Comparison of ENCODE assay signal across 37 cellular contexts in genomic region chr6:25685896-25686295, GRCh38. TPM values are rescaled to one million over a fixed set of nuclear protein-coding genes. Genes with fewer than 3 reads are reported as not detected.
"Had no signal": no experiment of that assay in that cellular context is flagged by ENCODE, and none has a peak within 500 bp of the region (broad histone marks: within the 10 kb centered on the region; RNA-seq: fewer than 3 reads in every experiment).

No MANE protein-coding gene starts in this region.

- H3K36me3 ChIP-seq: adrenal gland, ascending aorta, brain microvascular endothelial cell, breast epithelium, cardiac muscle cell had no signal

- H3K9me3 ChIP-seq: adrenal gland, ascending aorta, body of pancreas, breast epithelium had no signal

- DNase-seq: activated effector memory CD4-positive, alpha-beta T cell treated with anti-CD3 and anti-CD28 coated beads, Interleukin-2, amount 50 U/mL, for 16 hours; activated effector memory CD4-positive, alpha-beta T cell treated with Interleukin-2 at 50 U/mL for 16 hours; activated gamma-delta T cell; activated gamma-delta T cell treated with Interleukin-2 at 50 U/mL for 16 hours; activated naive CD4-positive, alpha-beta T cell; activated naive CD4-positive, alpha-beta T cell treated with anti-CD3 and anti-CD28 coated beads for 36 hours; activated naive CD4-positive, alpha-beta T cell treated with anti-CD3 and anti-CD28 coated beads, Interleukin-2, amount 10 ng/mL, durations not matched to agents 7 days and 5 days; activated naive CD4-positive, alpha-beta T cell treated with anti-CD3 and anti-CD28 coated beads, Interleukin-2, amount 50 U/mL, for 16 hours; activated naive CD4-positive, alpha-beta T cell treated with Interleukin-2 at 50 U/mL for 16 hours; activated naive CD8-positive, alpha-beta T cell treated with anti-CD3 and anti-CD28 coated beads for 36 hours; activated naive CD8-positive, alpha-beta T cell treated with anti-CD3 and anti-CD28 coated beads, Interleukin-2, amount 10 ng/mL, durations not matched to agents 7 days and 5 days; activated naive CD8-positive, alpha-beta T cell treated with anti-CD3 and anti-CD28 coated beads, Interleukin-2, amount 50 U/mL, for 24 hours; activated T-cell treated with anti-CD3 and anti-CD28 coated beads, Interleukin-2, amount 50 U/mL, for 24 hours; activated T-cell treated with anti-CD3 and anti-CD28 coated beads, Interleukin-2, amount 50 U/mL, for 4 hours; activated T-cell treated with anti-CD3 and anti-CD28 coated beads, Interleukin-2, amount 50 U/mL, for 48 hours; activated T-cell treated with anti-CD3 and anti-CD28 coated beads, Interleukin-2, amount 50 U/mL, for 72 hours; adrenal gland; amniotic stem cell; amygdala; anterior cingulate cortex; aorta; body of pancreas; brain microvascular endothelial cell; caudate nucleus; central memory CD4-positive, alpha-beta T cell; cerebellar nuclear complex had no signal

- H3K27me3 ChIP-seq: adrenal gland, ascending aorta, body of pancreas, brain microvascular endothelial cell, breast epithelium, cardiac muscle cell had no signal

- H3K4me1 ChIP-seq: adrenal gland, ascending aorta, breast epithelium had no signal

- H3K4me3 ChIP-seq: adrenal gland, ascending aorta, body of pancreas, breast epithelium, cardiac muscle cell had no signal

- ATAC-seq: activated naive CD4-positive, alpha-beta T cell treated with anti-CD3 and anti-CD28 coated beads, Interleukin-2, amount 50 U/mL, for 72 hours; activated naive CD8-positive, alpha-beta T cell treated with anti-CD3 and anti-CD28 coated beads, Interleukin-2, amount 50 U/mL, for 24 hours; activated T-cell treated with anti-CD3 and anti-CD28 coated beads, Interleukin-2, amount 50 U/mL, for 4 hours; activated T-cell treated with anti-CD3 and anti-CD28 coated beads, Interleukin-2, amount 50 U/mL, for 72 hours; activated T-helper 17 cell treated with anti-CD3 and anti-CD28 coated beads, Interleukin-2, amount 50 U/mL, for 72 hours; body of pancreas had no signal

- H3K27ac ChIP-seq: adrenal gland, ascending aorta, brain microvascular endothelial cell, breast epithelium, cardiac muscle cell had no signal

- FAIRE-seq: astrocyte, bronchial epithelial cell had no signal

RNA-seq across cellular contexts. Expression of gene SCGN, which starts 33.9 kb away (rescaled TPM):
- total RNA-seq: activated naive CD4-positive, alpha-beta T cell treated with anti-CD3 and anti-CD28 coated beads for 36 hours; activated naive CD4-positive, alpha-beta T cell treated with anti-CD3 and anti-CD28 coated beads, Interleukin-2, amount 50 U/mL, for 72 hours; activated naive CD8-positive, alpha-beta T cell treated with anti-CD3 and anti-CD28 coated beads for 36 hours; activated naive CD8-positive, alpha-beta T cell treated with anti-CD3 and anti-CD28 coated beads, Interleukin-2, amount 10 ng/mL, durations not matched to agents 7 days and 5 days; activated T-cell treated with anti-CD3 and anti-CD28 coated beads, Interleukin-2, amount 50 U/mL, for 4 hours; activated T-cell treated with anti-CD3 and anti-CD28 coated beads, Interleukin-2, amount 50 U/mL, for 72 hours; activated T-helper 1 cell treated with anti-CD3 and anti-CD28 coated beads, Interleukin-12 subunit alpha, Interleukin-12 subunit beta, Interleukin-2, Interleukin-4 antibody, amounts not matched to agents 30 ng/mL and 10 ng/mL and 1 ng/mL, durations not matched to agents 14 hours and 24 hours and 36 hours; activated T-helper 17 cell treated with anti-CD3 and anti-CD28 coated beads, Interleukin-2, amount 50 U/mL, for 72 hours; activated T-helper 2 cell treated with anti-CD3 and anti-CD28 coated beads, Interferon-gamma antibody, Interleukin-2, Interleukin-4, amounts not matched to agents 10 μg/mL and 5 μg/mL and 100 μg/mL, durations not matched to agents 14 hours and 24 hours and 36 hours; aorta; ascending aorta; astrocyte; bronchial epithelial cell; cardiac muscle cell; cardiac septum; chondrocyte had no signal
- polyA plus RNA-seq: cardiac muscle cell had no signal
